ENCODE assay signal across 11 cellular contexts in the genomic region with DNA sequence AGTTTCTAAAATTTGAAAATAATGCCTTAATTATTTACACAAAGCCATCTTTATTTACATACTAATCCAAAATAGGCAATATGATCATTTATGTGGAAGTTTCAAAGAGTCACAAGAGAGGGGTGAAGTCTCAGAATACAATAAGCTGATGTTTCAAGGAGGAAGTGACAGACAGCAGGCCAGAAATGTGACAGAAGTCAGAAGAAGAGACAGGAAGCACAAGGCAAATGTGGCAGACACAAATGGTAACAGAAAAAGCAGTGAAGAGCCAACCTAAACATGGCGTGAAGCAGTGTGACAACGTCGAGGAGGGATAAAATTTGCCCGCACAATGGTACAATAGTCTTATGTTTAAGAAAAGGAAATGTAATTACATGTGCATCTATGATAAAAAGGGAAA.
A peak's percentile ranks its signal among the peaks of the same experiment; 100 is the strongest.
DNase-seq lines count a peak whose midpoint lies in the region; ATAC-seq lines count a peak whose summit lies in the region.
"Had no signal": no experiment of that assay in that cellular context is flagged by ENCODE, and none has a peak within 500 bp of the region (broad histone marks: within the 10 kb centered on the region; RNA-seq: fewer than 3 reads in every experiment).

No MANE protein-coding gene starts in this region.

- ATAC-seq in GM18517 (IDR thresholded peaks at IDR 0.05; ENCODE audit: unreplicated experiment) (peak; percentile 66), GM21423 (IDR thresholded peaks at IDR 0.05; ENCODE audit: unreplicated experiment) (peak; percentile 65), HG03378 (IDR thresholded peaks at IDR 0.05; ENCODE audit: unreplicated experiment) (peak; percentile 64)
- ATAC-seq: WTC11 had no signal

- peak; percentile 8 for DNase-seq in germinal center (ENCODE audit: low spot score)
- no peak for DNase-seq in hypothalamus (lab: John Stamatoyannopoulos, UW)
- DNase-seq in activated CD4-positive, alpha-beta T cell treated with anti-CD3 and anti-CD28 coated beads for 48 hours = no peak
- DNase-seq in T-helper 9 cell = no peak
- no peak for DNase-seq in NCI-H1694 treated with DMSO at 0.1 percent for 48 hours (lab: John Stamatoyannopoulos, UW)
- DNase-seq: NCI-H510A, trophoblast cell had no signal
